In the genomic region with DNA sequence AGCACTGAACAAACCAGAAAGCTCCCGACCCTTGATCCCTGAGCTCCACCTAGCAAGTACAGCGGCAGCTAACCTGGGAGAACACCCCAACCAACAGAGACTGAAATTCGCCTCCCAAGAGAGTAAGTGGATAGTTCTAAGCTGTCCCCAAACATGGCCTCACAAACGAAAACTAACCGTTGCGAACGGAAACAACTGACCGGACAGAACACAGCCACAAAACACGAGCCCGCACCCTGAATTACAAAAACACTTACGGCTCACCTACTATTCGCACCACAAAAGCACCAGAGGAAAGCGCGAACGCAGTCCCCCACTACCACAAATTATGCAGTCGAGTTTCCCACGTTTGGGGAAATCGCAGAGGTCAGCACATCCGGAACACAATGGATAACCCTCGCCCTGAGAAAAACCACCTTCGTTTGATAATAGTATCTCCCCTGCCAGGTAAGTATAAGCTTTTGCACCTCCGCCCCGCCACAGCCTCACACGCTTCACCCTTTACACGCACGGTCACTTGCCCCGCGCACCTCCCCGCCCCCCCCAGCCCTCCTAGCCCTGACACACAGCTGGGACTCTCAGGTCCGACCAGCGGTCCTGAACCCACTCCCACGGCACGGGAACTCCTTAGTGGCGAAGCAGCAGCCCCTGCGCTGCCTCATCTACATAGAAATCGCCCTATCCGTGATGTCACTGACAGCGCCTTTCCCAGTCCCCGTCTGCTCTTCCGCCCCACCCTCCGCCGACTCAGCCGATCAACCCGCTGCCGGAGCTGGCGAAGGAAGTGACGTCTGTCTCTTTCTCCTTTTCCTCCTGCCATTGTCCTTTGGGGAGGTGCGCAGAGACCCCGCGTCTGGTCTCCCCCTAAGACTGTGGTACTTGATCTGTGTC, we compare ENCODE assay signal across 8 cellular contexts. TPM values are rescaled to one million over a fixed set of nuclear protein-coding genes. Genes with fewer than 3 reads are reported as not detected.
A peak's percentile ranks its signal among the peaks of the same experiment; 100 is the strongest.
DNase-seq lines count a peak whose midpoint lies in the region; ATAC-seq and TF ChIP-seq lines count a peak whose summit lies in the region.
"Not testable (repeated sequence)": the region's sequence is repeated elsewhere in the genome, so short reads cannot be mapped to it uniquely, and the experiment has no call there.

No MANE protein-coding gene starts in this region.

- intact Hi-C loops in naive thymus-derived CD4-positive, alpha-beta T cell (cut with micrococcal nuclease): not testable (repeated sequence)

- CTCF ChIA-PET in naive thymus-derived CD4-positive, alpha-beta T cell (lab: Charles Lee): not testable (repeated sequence)

- 1% methylated on average over 26 to 43 of the region's 50 CpGs for WGBS in GM23248 (ENCODE audit: low coverage in 1 of 2, low lambda C conversion rate in 2 of 2, missing lambda C conversion rate in 2 of 2), 2 experiments

- H3K9me3 ChIP-seq in GM23248 (ENCODE audit: low read depth); RWPE2 (ENCODE audit: severe bottlenecking); naive thymus-derived CD4-positive, alpha-beta T cell (ENCODE audit: control insufficient read depth in 2 of 3, low read length in 3 of 3): not testable (repeated sequence)

- TF ChIP-seq CTCF in RWPE2 (IDR thresholded peaks at IDR 0.05; ENCODE audit: poor library complexity, severe bottlenecking): not testable (repeated sequence)

- POLR2A ChIA-PET in naive thymus-derived CD4-positive, alpha-beta T cell (lab: Charles Lee): interaction anchor here (0.7 kb wide), 2 partner anchors 92 to 713 kb away, joined by 3 to 7 read pairs; no protein-coding TSS in a partner anchor

- H3K79me2 ChIP-seq in GM23248 (ENCODE audit: insufficient read depth): not testable (repeated sequence)

- not testable (repeated sequence) for H3K4me1 ChIP-seq in GM23248 (ENCODE audit: insufficient read depth); RWPE2 (ENCODE audit: insufficient read depth, poor library complexity, severe bottlenecking); naive thymus-derived CD4-positive, alpha-beta T cell (ENCODE audit: control insufficient read depth in 2 of 2, insufficient read depth in 2 of 2, low read length in 2 of 2)

- peak overlapping the region; percentile 88 for H2AFZ ChIP-seq in GM23248

- TF ChIP-seq POLR2A in erythroblast (IDR thresholded peaks at IDR 0.05; ENCODE audit: low read length): peak; percentile 94

- H3K9me3 Mint-ChIP-seq in naive thymus-derived CD4-positive, alpha-beta T cell: not testable (repeated sequence)

- not testable (repeated sequence) for H3K27me3 Mint-ChIP-seq in naive thymus-derived CD4-positive, alpha-beta T cell

- peak overlapping the region; percentile 47 for H3K9ac ChIP-seq in GM23248

- not testable (repeated sequence) for H3K36me3 Mint-ChIP-seq in naive thymus-derived CD4-positive, alpha-beta T cell

- H3K27ac ChIP-seq in GM23248 (peak overlapping the region; percentile 53; the same call in 1 of the 2 replicates), RWPE2 (ENCODE audit: poor library complexity, severe bottlenecking) (peak overlapping the region; percentile 61)
- H3K27ac ChIP-seq in naive thymus-derived CD4-positive, alpha-beta T cell (ENCODE audit: low read depth, low read length): peak overlapping the region; percentile 78

- H3K27me3 ChIP-seq in GM23248 (replicated peaks; ENCODE audit: insufficient read depth); RWPE2 (ENCODE audit: insufficient read depth, poor library complexity, severe bottlenecking); naive thymus-derived CD4-positive, alpha-beta T cell (ENCODE audit: control insufficient read depth in 2 of 2, insufficient read depth in 2 of 2, low read length in 2 of 2): not testable (repeated sequence)

- H3K4me3 Mint-ChIP-seq in naive thymus-derived CD4-positive, alpha-beta T cell: peak overlapping the region; percentile 84 to 99 (median 93)

- not testable (repeated sequence) for H3K36me3 ChIP-seq in GM23248 (ENCODE audit: low read depth); RWPE2 (ENCODE audit: low read depth); naive thymus-derived CD4-positive, alpha-beta T cell (ENCODE audit: control insufficient read depth in 2 of 3, insufficient read depth in 3 of 3, low read length in 3 of 3)

- H4K20me1 ChIP-seq in GM23248 (ENCODE audit: insufficient read depth): not testable (repeated sequence)

- ATAC-seq in RWPE2 (ENCODE audit: low read depth): peak; percentile 88
- peak; percentile 83 for ATAC-seq in naive thymus-derived CD4-positive, alpha-beta T cell

- H3F3A ChIP-seq in GM23248 (ENCODE audit: insufficient read depth): not testable (repeated sequence)

- peak overlapping the region; percentile 71 for H3K4me2 ChIP-seq in GM23248 (ENCODE audit: unreplicated experiment)

- peak overlapping the region; percentile 54 for H3K4me3 ChIP-seq in GM23248
- H3K4me3 ChIP-seq in RWPE2 (ENCODE audit: severe bottlenecking): peak overlapping the region; percentile 26
- peak overlapping the region; percentile 59 for H3K4me3 ChIP-seq in naive thymus-derived CD4-positive, alpha-beta T cell (ENCODE audit: low read length)

- H3K27ac Mint-ChIP-seq in naive thymus-derived CD4-positive, alpha-beta T cell: peak overlapping the region; percentile 92 to 99 (median 96)

- H3K9me2 ChIP-seq in GM23248 (ENCODE audit: insufficient read depth): not testable (repeated sequence)

- peaks cover 0 to 17% (median 6%) of the 10 kb centered on the region in 7 donors for H3K4me1 Mint-ChIP-seq in naive thymus-derived CD4-positive, alpha-beta T cell

- DNase-seq in DMS53 (lab: John Stamatoyannopoulos, UW) (peak; percentile 93), GM23248 (peak; percentile 76), M059J (ENCODE audit: low read depth) (peak; percentile 97), RWPE2 (ENCODE audit: low spot score) (peak; percentile 86), erythroblast (lab: John Stamatoyannopoulos, UW) (peak; percentile 83 to 91)
- peak; percentile 81 to 82 for DNase-seq in activated T-cell treated with anti-CD3 and anti-CD28 coated beads, Interleukin-2, amount 50 U/mL, for 48 hours
- DNase-seq in naive thymus-derived CD4-positive, alpha-beta T cell: peak; percentile 28 to 94 (median 89)
- peak; percentile 40 to 49 for DNase-seq in stimulated activated CD8-positive, alpha-beta memory T cell treated with anti-CD3 and anti-CD28 coated beads, Interleukin-4, amount 100 ng/mL, for 4 hours (ENCODE audit: low read depth in 2 of 2, low spot score in 1 of 2)

- in situ Hi-C loops in GM23248 (cut with MboI): not testable (repeated sequence)

RNA-seq across cellular contexts. Expression of gene PPIAL4A, which starts 38.8 kb away (rescaled TPM):
- total RNA-seq in GM23248 (2014; rRNA removed; shearing (Covaris generic)): not detected in 2 replicates
- not detected in 2 replicates for polyA plus RNA-seq in GM23248 (2016; fragmentation: Nextera tagmentation; extraction: Ambion mirVana)
- not detected in 2 replicates for total RNA-seq in M059J (2014; rRNA removed; shearing (Covaris generic))
- total RNA-seq in naive thymus-derived CD4-positive, alpha-beta T cell: 1 to 10 TPM in 1 of 5 experiments, under 1 TPM in 1, not detected in 3; 0.95 to 1.3 TPM
- polyA plus RNA-seq in naive thymus-derived CD4-positive, alpha-beta T cell: not detected

Comparison
In these comparisons a context has a peak if more than half of its experiments do, and no peak if none do; other contexts are left out.
1. Peak in every context shown above with its lines: DNase-seq, ATAC-seq, H3K4me3 ChIP-seq and H3K27ac ChIP-seq.
2. DNase-seq: peak in every context shown above with its lines; median percentile 97 in M059J; 93 in DMS53; 89 in naive thymus-derived CD4-positive, alpha-beta T cell; 87 in erythroblast; 86 in RWPE2; 82 in activated T-cell treated with anti-CD3 and anti-CD28 coated beads, Interleukin-2, amount 50 U/mL, for 48 hours; 76 in GM23248; 44 in stimulated activated CD8-positive, alpha-beta memory T cell treated with anti-CD3 and anti-CD28 coated beads, Interleukin-4, amount 100 ng/mL, for 4 hours.